9 cellular contexts compared by ENCODE assay signal in the genomic region with DNA sequence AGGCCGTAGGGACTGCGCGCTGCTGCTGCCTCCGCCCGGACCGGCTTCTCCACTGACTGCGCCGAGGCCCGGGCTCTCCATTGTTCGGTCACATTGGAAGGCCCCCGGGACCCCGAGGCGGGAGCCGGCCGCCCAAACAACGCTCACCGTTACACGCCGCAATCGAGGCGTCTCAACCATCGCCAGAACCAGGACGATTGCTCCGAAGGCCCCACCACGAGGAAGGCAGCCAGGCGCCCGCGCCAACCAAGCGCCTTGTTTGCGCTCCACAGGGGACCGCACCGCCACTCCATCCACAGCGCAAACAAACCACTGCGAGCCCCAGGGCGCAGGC. TPM values are rescaled to one million over a fixed set of nuclear protein-coding genes. Genes with fewer than 3 reads are reported as not detected.
DNase-seq lines count a peak whose midpoint lies in the region; ATAC-seq and TF ChIP-seq lines count a peak whose summit lies in the region.
"Had no signal": no experiment of that assay in that cellular context is flagged by ENCODE, and none has a peak within 500 bp of the region (broad histone marks: within the 10 kb centered on the region; RNA-seq: fewer than 3 reads in every experiment).

No MANE protein-coding gene starts in this region.

- no peaks in the 10 kb centered on the region; the same call in 1 of the 2 replicates for H3K9me3 ChIP-seq in AG04450 (ENCODE audit: control insufficient read depth, insufficient read depth, low read length)
- no peaks in the 10 kb centered on the region for H3K9me3 ChIP-seq in iPS-18a (ENCODE audit: control insufficient read depth, low read depth, low read length)

- POLR2A ChIA-PET in AG04450 (lab: Yijun Ruan, JAX) = interaction anchor here (1.9 kb wide), 1 partner anchor 10 kb away, joined by 6 read pairs; a partner anchor contains a TSS

- peak overlapping the region; percentile 95 for H3K9ac ChIP-seq in iPS-18a (ENCODE audit: low read length)

- CTCF ChIA-PET in AG04450 (lab: Charles Lee) = interaction anchor here (4.7 kb wide), 1 partner anchor 247 kb away, joined by 32 read pairs; no protein-coding TSS in a partner anchor

- H3K27ac Mint-ChIP-seq in activated naive CD8-positive, alpha-beta T cell treated with anti-CD3 and anti-CD28 coated beads for 36 hours = peak overlapping the region; percentile 67
- peak overlapping the region; percentile 82 for H3K27ac Mint-ChIP-seq in stimulated activated naive CD8-positive, alpha-beta T cell treated with anti-CD3 and anti-CD28 coated beads, Interleukin-15, Interleukin-2, amounts not matched to agents 100 ng/mL and 50 ng/mL, for 24 hours

- peaks cover 12% of the 10 kb centered on the region for H3K4me1 ChIP-seq in iPS-18a (ENCODE audit: control insufficient read depth, low read depth, low read length)

- peak overlapping the region; percentile 88 for H3K4me3 Mint-ChIP-seq in activated naive CD8-positive, alpha-beta T cell treated with anti-CD3 and anti-CD28 coated beads for 36 hours
- H3K4me3 Mint-ChIP-seq in stimulated activated naive CD8-positive, alpha-beta T cell treated with anti-CD3 and anti-CD28 coated beads, Interleukin-15, Interleukin-2, amounts not matched to agents 100 ng/mL and 50 ng/mL, for 24 hours = peak overlapping the region; percentile 87

- TF ChIP-seq CTCF in AG04450 (IDR thresholded peaks at IDR 0.05; ENCODE audit: low read depth, low read length) = no peak

- no peak for DNase-seq in AG04450 (ENCODE audit: low read depth, low spot score)
- DNase-seq in activated naive CD8-positive, alpha-beta T cell treated with anti-CD3 and anti-CD28 coated beads for 36 hours = no peak
- no peak for DNase-seq in AG20443 (ENCODE audit: low spot score)
- no peak for DNase-seq in NCI-H526 treated with DMSO at 0.1 percent for 48 hours (lab: John Stamatoyannopoulos, UW)

- no peaks in the 10 kb centered on the region for H3K9me3 Mint-ChIP-seq in activated naive CD8-positive, alpha-beta T cell treated with anti-CD3 and anti-CD28 coated beads for 36 hours
- H3K9me3 Mint-ChIP-seq in stimulated activated naive CD8-positive, alpha-beta T cell treated with anti-CD3 and anti-CD28 coated beads, Interleukin-15, Interleukin-2, amounts not matched to agents 100 ng/mL and 50 ng/mL, for 24 hours = no peaks in the 10 kb centered on the region

- H3K36me3 ChIP-seq in iPS-18a (ENCODE audit: control insufficient read depth, low read depth, low read length) = peaks cover 35% of the 10 kb centered on the region

- H3K4me3 ChIP-seq in AG04450 (ENCODE audit: low read depth, low read length) (peak overlapping the region; percentile 78), iPS-18a (ENCODE audit: low read length) (peak overlapping the region; percentile 89)

- H3K27me3 ChIP-seq in AG04450 (ENCODE audit: control insufficient read depth, insufficient read depth, low read length) (no peaks in the 10 kb centered on the region), iPS-18a (ENCODE audit: control insufficient read depth, insufficient read depth, low read length) (peaks cover 5% of the 10 kb centered on the region)

- peak; percentile 5 for ATAC-seq in HG02981 (IDR thresholded peaks at IDR 0.05; ENCODE audit: unreplicated experiment)
- ATAC-seq in GM18873 (IDR thresholded peaks at IDR 0.05; ENCODE audit: low FRiP score, unreplicated experiment) = no peak

- H3K4me1 Mint-ChIP-seq in activated naive CD8-positive, alpha-beta T cell treated with anti-CD3 and anti-CD28 coated beads for 36 hours = peaks cover 14% of the 10 kb centered on the region
- peaks cover 18% of the 10 kb centered on the region for H3K4me1 Mint-ChIP-seq in stimulated activated naive CD8-positive, alpha-beta T cell treated with anti-CD3 and anti-CD28 coated beads, Interleukin-15, Interleukin-2, amounts not matched to agents 100 ng/mL and 50 ng/mL, for 24 hours (ENCODE audit: low read depth)

- H3K27ac ChIP-seq in AG04450 (ENCODE audit: low read depth, low read length) (peak overlapping the region; percentile 87), iPS-18a (ENCODE audit: low read length) (peak overlapping the region; percentile 55)

- peaks cover 63% of the 10 kb centered on the region for H3K27me3 Mint-ChIP-seq in activated naive CD8-positive, alpha-beta T cell treated with anti-CD3 and anti-CD28 coated beads for 36 hours
- peaks cover 33% of the 10 kb centered on the region for H3K27me3 Mint-ChIP-seq in stimulated activated naive CD8-positive, alpha-beta T cell treated with anti-CD3 and anti-CD28 coated beads, Interleukin-15, Interleukin-2, amounts not matched to agents 100 ng/mL and 50 ng/mL, for 24 hours

- peaks cover 6% of the 10 kb centered on the region for H3K36me3 Mint-ChIP-seq in activated naive CD8-positive, alpha-beta T cell treated with anti-CD3 and anti-CD28 coated beads for 36 hours
- peaks cover 18% of the 10 kb centered on the region for H3K36me3 Mint-ChIP-seq in stimulated activated naive CD8-positive, alpha-beta T cell treated with anti-CD3 and anti-CD28 coated beads, Interleukin-15, Interleukin-2, amounts not matched to agents 100 ng/mL and 50 ng/mL, for 24 hours (ENCODE audit: low read depth)

RNA-seq across cellular contexts. Expression of a gene that starts 0.6 kb away (rescaled TPM):
- 151 and 182 TPM in 2 replicates for polyA plus RNA-seq in AG04450 (2011; rRNA removed)
- 185 and 227 TPM in 2 replicates for polyA minus RNA-seq in AG04450 (2011; rRNA and poly(A)+ RNA removed)
- total RNA-seq in activated naive CD8-positive, alpha-beta T cell treated with anti-CD3 and anti-CD28 coated beads for 36 hours = 10 to 100 TPM; 24.0 to 25.2 TPM

RNA-seq across cellular contexts. Expression of a gene that starts 9.5 kb away (rescaled TPM):
- not detected in 2 replicates for polyA plus RNA-seq in AG04450 (2011; rRNA removed)
- not detected in 2 replicates for polyA minus RNA-seq in AG04450 (2011; rRNA and poly(A)+ RNA removed)
- total RNA-seq in activated naive CD8-positive, alpha-beta T cell treated with anti-CD3 and anti-CD28 coated beads for 36 hours = not detected
- total RNA-seq: dermis microvascular lymphatic vessel endothelial cell had no signal

RNA-seq across cellular contexts. Expression of a gene that starts 59.0 kb away (rescaled TPM):
- polyA plus RNA-seq in AG04450 (2011; rRNA removed) = not detected in 2 replicates
- not detected in 2 replicates for polyA minus RNA-seq in AG04450 (2011; rRNA and poly(A)+ RNA removed)
- not detected for total RNA-seq in activated naive CD8-positive, alpha-beta T cell treated with anti-CD3 and anti-CD28 coated beads for 36 hours
- total RNA-seq: dermis microvascular lymphatic vessel endothelial cell had no signal
